Comparison of ENCODE assay signal across 9 cellular contexts in genomic region chr7:108452707-108453106, GRCh38. TPM values are rescaled to one million over a fixed set of nuclear protein-coding genes. Genes with fewer than 3 reads are reported as not detected.
DNase-seq lines count a peak whose midpoint lies in the region; ATAC-seq and TF ChIP-seq lines count a peak whose summit lies in the region.
"Had no signal": no experiment of that assay in that cellular context is flagged by ENCODE, and none has a peak within 500 bp of the region (broad histone marks: within the 10 kb centered on the region; RNA-seq: fewer than 3 reads in every experiment).

No MANE protein-coding gene starts in this region.

- in situ Hi-C loops in GM13976 (cut with MboI; ENCODE audit: low sequenced_read_pairs, unreplicated experiment), result loop anchor here (10.0 kb wide), 1 partner anchor 268 kb away; no protein-coding TSS in a partner anchor
- in situ Hi-C loops in SK-MEL-5 (cut with HindIII; ENCODE audit: low pct_unique_long_range_greater_than_20kb, low sequenced_read_pairs), result no loop called here

- ATAC-seq in HG03469 (IDR thresholded peaks at IDR 0.05; ENCODE audit: unreplicated experiment) (peak; percentile 58), HG03097 (IDR thresholded peaks at IDR 0.05; ENCODE audit: low FRiP score, unreplicated experiment) (no peak)
- ATAC-seq: stimulated activated naive CD8-positive, alpha-beta T cell treated with anti-CD3 and anti-CD28 coated beads, Interleukin-15, amount 100 ng/mL, for 72 hours had no signal

- TF ChIP-seq CTCF in AG09309 (IDR thresholded peaks at IDR 0.05; ENCODE audit: control insufficient read depth, insufficient read depth, low read depth, low read length, missing control alignments), result peak; percentile 58
- TF ChIP-seq CTCF in GM13976 (IDR thresholded peaks at IDR 0.05; ENCODE audit: borderline replicate concordance, control extremely low read depth, extremely low read depth, insufficient read depth, missing control alignments), result peak; percentile 56

- no peak overlapping the region for H3K4me3 ChIP-seq in AG09309 (ENCODE audit: control insufficient read depth, low read depth, low read length)

- DNase-seq in AG09309 (ENCODE audit: low read depth), result no peak
- DNase-seq in GM13976 (ENCODE audit: low spot score), result peak; percentile 48
- DNase-seq in SK-MEL-5 (ENCODE audit: low read depth, low spot score), result peak; percentile 78
- DNase-seq in germinal center (ENCODE audit: low spot score), result peak; percentile 47
- no peak for DNase-seq in activated T-cell treated with anti-CD3 and anti-CD28 coated beads for 4 hours
- DNase-seq in OCI-M2 (lab: John Stamatoyannopoulos, UW; ENCODE audit: unreplicated experiment), result no peak

RNA-seq across cellular contexts. Expression of gene NRCAM, which starts 3.5 kb away (rescaled TPM):
- 19.2 and 22.8 TPM in 2 replicates for total RNA-seq in SK-MEL-5 (2014; rRNA removed; shearing (Covaris generic))
- 30.0 and 42.4 TPM in 2 replicates for polyA plus RNA-seq in SK-MEL-5 (2015; cell fraction: cytosol; rRNA removed)
- 35.5 and 45.5 TPM in 2 replicates for polyA plus RNA-seq in SK-MEL-5 (2015; cell fraction: nucleus; rRNA removed)

Comparison
In these comparisons a context has a peak if more than half of its experiments do, and no peak if none do; other contexts are left out.
1. DNase-seq: peak in GM13976 (single experiment), SK-MEL-5 (single experiment) and germinal center (single experiment); none in AG09309 (single experiment), activated T-cell treated with anti-CD3 and anti-CD28 coated beads for 4 hours (single experiment) and OCI-M2 (single experiment).